ENCODE assay signal across 29 cellular contexts in genomic region chr7:124679826-124680225, GRCh38.
"Had no signal": no experiment of that assay in that cellular context is flagged by ENCODE, and none has a peak within 500 bp of the region (broad histone marks: within the 10 kb centered on the region; RNA-seq: fewer than 3 reads in every experiment).

No MANE protein-coding gene starts in this region.

- H3K79me2 ChIP-seq: hepatocyte had no signal

- H3K9ac ChIP-seq: neural progenitor cell had no signal

- H3K36me3 Mint-ChIP-seq: mesothelial cell of epicardium; naive B cell; natural killer cell treated with Interleukin-12 subunit alpha and Interleukin-12 subunit beta and Interleukin-15 and Interleukin-18, amount 100 ng/mL, for 72 hours; neural progenitor cell; stimulated activated effector memory CD8-positive, alpha-beta T cell treated with anti-CD3 and anti-CD28 coated beads, Interleukin-12 subunit alpha, Interleukin-12 subunit beta, amount 100 ng/mL, for 72 hours; type B pancreatic cell had no signal

- H3K4me1 Mint-ChIP-seq: mesothelial cell of epicardium; naive B cell; neural progenitor cell; stimulated activated effector memory CD8-positive, alpha-beta T cell treated with anti-CD3 and anti-CD28 coated beads, Interleukin-12 subunit alpha, Interleukin-12 subunit beta, amount 100 ng/mL, for 72 hours had no signal

- H3K4me3 Mint-ChIP-seq: dendritic cell treated with granulocyte-macrophage colony-stimulating factor and Interleukin-4, amounts not matched to agents 40 ng/mL and 50 ng/mL, for 4 days; endodermal cell; mesothelial cell of epicardium; naive B cell; natural killer cell treated with Interleukin-12 subunit alpha and Interleukin-12 subunit beta and Interleukin-15 and Interleukin-18, amount 100 ng/mL, for 72 hours; neural progenitor cell; stimulated activated effector memory CD8-positive, alpha-beta T cell treated with anti-CD3 and anti-CD28 coated beads, Interleukin-12 subunit alpha, Interleukin-12 subunit beta, amount 100 ng/mL, for 72 hours; type B pancreatic cell had no signal

- DNase-seq: colonic mucosa; effector CD8-positive, alpha-beta T cell; endodermal cell; foreskin fibroblast; heart left ventricle; left ventricle myocardium superior; lower lobe of right lung; naive B cell; nucleus accumbens; stimulated activated CD4-positive, alpha-beta T cell treated with anti-CD3 and anti-CD28 coated beads, Interleukin-12 subunit alpha, Interleukin-12 subunit beta, amount 100 ng/mL, for 4 hours; stimulated activated CD4-positive, alpha-beta T cell treated with anti-CD3 and anti-CD28 coated beads, Interleukin-1b, Interleukin-23, amount 100 ng/mL, for 48 hours; stimulated activated CD4-positive, alpha-beta T cell treated with anti-CD3 and anti-CD28 coated beads, Interleukin-4, amount 100 ng/mL, for 24 hours; stimulated activated naive CD4-positive, alpha-beta T cell treated with Interleukin-2 at 50 U/mL for 16 hours; stomach; thyroid gland had no signal

- H3K27me3 ChIP-seq: colonic mucosa, gastroesophageal sphincter, heart left ventricle, hepatocyte, neural progenitor cell, right atrium auricular region, stomach, thyroid gland had no signal

- H3K36me3 ChIP-seq: colonic mucosa, gastroesophageal sphincter, heart left ventricle, lower lobe of right lung, neural progenitor cell, prostate gland, right atrium auricular region, stomach, thyroid gland had no signal

- H3K9me3 Mint-ChIP-seq: mesothelial cell of epicardium, neural progenitor cell, type B pancreatic cell had no signal

- H3K27ac ChIP-seq: colonic mucosa, epithelial cell of prostate, gastroesophageal sphincter, heart left ventricle, hepatocyte, lower lobe of right lung, neural progenitor cell, prostate gland, right atrium auricular region, stomach, thyroid gland had no signal

- H3K4me1 ChIP-seq: colonic mucosa, gastroesophageal sphincter, heart left ventricle, lower lobe of right lung, prostate gland, right atrium auricular region, stomach, thyroid gland had no signal

- H3K4me3 ChIP-seq: colonic mucosa, gastroesophageal sphincter, heart left ventricle, hepatocyte, lower lobe of right lung, mucosa of descending colon, neural progenitor cell, prostate gland, right atrium auricular region, smooth muscle cell, stomach, thyroid gland had no signal

- H3K27me3 Mint-ChIP-seq: dendritic cell treated with granulocyte-macrophage colony-stimulating factor and Interleukin-4, amounts not matched to agents 40 ng/mL and 50 ng/mL, for 4 days; naive B cell; natural killer cell treated with Interleukin-12 subunit alpha and Interleukin-12 subunit beta and Interleukin-15 and Interleukin-18, amount 100 ng/mL, for 72 hours had no signal

- H3K4me2 ChIP-seq: hepatocyte, neural progenitor cell, smooth muscle cell had no signal

- ATAC-seq: esophagus mucosa; gastroesophageal sphincter; heart left ventricle; left ventricle myocardium superior; lower lobe of right lung; mucosa of descending colon; natural killer cell treated with Interleukin-12 subunit alpha and Interleukin-12 subunit beta and Interleukin-15 and Interleukin-18, amount 100 ng/mL, for 72 hours had no signal

- H3K27ac Mint-ChIP-seq: dendritic cell treated with granulocyte-macrophage colony-stimulating factor and Interleukin-4, amounts not matched to agents 40 ng/mL and 50 ng/mL, for 4 days; endodermal cell; mesothelial cell of epicardium; naive B cell; natural killer cell treated with Interleukin-12 subunit alpha and Interleukin-12 subunit beta and Interleukin-15 and Interleukin-18, amount 100 ng/mL, for 72 hours; neural progenitor cell; stimulated activated effector memory CD8-positive, alpha-beta T cell treated with anti-CD3 and anti-CD28 coated beads, Interleukin-12 subunit alpha, Interleukin-12 subunit beta, amount 100 ng/mL, for 72 hours; type B pancreatic cell had no signal
